2 cellular contexts compared by ENCODE assay signal in the genomic region with DNA sequence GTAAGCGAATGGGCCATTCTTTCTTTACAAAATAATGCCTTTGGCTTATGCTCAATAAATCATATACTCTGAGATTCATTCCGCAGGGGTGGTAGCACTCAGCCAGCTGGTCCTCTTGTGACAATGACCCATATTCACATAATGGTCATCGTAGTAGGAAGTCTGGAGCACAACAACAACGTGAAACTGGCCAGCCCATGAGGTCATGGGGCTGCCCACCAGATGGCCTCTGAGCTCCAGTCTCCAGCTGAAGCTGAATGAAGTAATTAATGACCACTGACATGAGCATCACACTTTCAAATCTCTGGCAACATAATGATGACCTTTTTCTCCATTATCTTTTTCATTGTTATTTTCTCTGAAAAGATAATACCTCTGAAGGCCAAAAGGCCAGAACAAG.
TF ChIP-seq lines count a peak whose summit lies in the region.

No MANE protein-coding gene starts in this region.

TF ChIP-seq in SK-N-SH, 30 proteins besides CTCF, POLR2A, EP300 and RAD21:
- TF ChIP-seq SIN3A (IDR thresholded peaks at IDR 0.05; ENCODE audit: borderline replicate concordance, low read depth, low read length) (no peak), TCF12 (IDR thresholded peaks at IDR 0.05) (no peak), JUND (IDR thresholded peaks at IDR 0.05) (no peak), ELF1 (IDR thresholded peaks at IDR 0.05) (no peak), RCOR1 (IDR thresholded peaks at IDR 0.05; ENCODE audit: low read length) (no peak), POLR2AphosphoS5 (IDR thresholded peaks at IDR 0.05; ENCODE audit: low read depth, low read length) (no peak), CHD2 (IDR thresholded peaks at IDR 0.05; ENCODE audit: low read length, partially characterized antibody) (no peak), SMC3 (IDR thresholded peaks at IDR 0.05; ENCODE audit: low read depth, low read length) (no peak), FOXM1 (IDR thresholded peaks at IDR 0.05; ENCODE audit: low read depth) (no peak), YY1 (IDR thresholded peaks at IDR 0.05; ENCODE audit: low read depth) (no peak), RXRA (IDR thresholded peaks at IDR 0.05; ENCODE audit: borderline replicate concordance, low read depth) (no peak), GABPA (IDR thresholded peaks at IDR 0.05; ENCODE audit: low read depth) (no peak), NFIC (IDR thresholded peaks at IDR 0.05; ENCODE audit: borderline replicate concordance) (no peak), MEF2A (IDR thresholded peaks at IDR 0.05; ENCODE audit: borderline replicate concordance, low read depth) (no peak)
- TF ChIP-seq, protein P1, sequence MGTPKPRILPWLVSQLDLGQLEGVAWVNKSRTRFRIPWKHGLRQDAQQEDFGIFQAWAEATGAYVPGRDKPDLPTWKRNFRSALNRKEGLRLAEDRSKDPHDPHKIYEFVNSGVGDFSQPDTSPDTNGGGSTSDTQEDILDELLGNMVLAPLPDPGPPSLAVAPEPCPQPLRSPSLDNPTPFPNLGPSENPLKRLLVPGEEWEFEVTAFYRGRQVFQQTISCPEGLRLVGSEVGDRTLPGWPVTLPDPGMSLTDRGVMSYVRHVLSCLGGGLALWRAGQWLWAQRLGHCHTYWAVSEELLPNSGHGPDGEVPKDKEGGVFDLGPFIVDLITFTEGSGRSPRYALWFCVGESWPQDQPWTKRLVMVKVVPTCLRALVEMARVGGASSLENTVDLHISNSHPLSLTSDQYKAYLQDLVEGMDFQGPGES (IDR thresholded peaks at IDR 0.05; ENCODE audit: low read depth, low read length), result no peak
- TF ChIP-seq, protein P2, sequence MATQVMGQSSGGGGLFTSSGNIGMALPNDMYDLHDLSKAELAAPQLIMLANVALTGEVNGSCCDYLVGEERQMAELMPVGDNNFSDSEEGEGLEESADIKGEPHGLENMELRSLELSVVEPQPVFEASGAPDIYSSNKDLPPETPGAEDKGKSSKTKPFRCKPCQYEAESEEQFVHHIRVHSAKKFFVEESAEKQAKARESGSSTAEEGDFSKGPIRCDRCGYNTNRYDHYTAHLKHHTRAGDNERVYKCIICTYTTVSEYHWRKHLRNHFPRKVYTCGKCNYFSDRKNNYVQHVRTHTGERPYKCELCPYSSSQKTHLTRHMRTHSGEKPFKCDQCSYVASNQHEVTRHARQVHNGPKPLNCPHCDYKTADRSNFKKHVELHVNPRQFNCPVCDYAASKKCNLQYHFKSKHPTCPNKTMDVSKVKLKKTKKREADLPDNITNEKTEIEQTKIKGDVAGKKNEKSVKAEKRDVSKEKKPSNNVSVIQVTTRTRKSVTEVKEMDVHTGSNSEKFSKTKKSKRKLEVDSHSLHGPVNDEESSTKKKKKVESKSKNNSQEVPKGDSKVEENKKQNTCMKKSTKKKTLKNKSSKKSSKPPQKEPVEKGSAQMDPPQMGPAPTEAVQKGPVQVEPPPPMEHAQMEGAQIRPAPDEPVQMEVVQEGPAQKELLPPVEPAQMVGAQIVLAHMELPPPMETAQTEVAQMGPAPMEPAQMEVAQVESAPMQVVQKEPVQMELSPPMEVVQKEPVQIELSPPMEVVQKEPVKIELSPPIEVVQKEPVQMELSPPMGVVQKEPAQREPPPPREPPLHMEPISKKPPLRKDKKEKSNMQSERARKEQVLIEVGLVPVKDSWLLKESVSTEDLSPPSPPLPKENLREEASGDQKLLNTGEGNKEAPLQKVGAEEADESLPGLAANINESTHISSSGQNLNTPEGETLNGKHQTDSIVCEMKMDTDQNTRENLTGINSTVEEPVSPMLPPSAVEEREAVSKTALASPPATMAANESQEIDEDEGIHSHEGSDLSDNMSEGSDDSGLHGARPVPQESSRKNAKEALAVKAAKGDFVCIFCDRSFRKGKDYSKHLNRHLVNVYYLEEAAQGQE (IDR thresholded peaks at IDR 0.05; ENCODE audit: low read depth, low read length), result no peak
- TF ChIP-seq, protein P3, sequence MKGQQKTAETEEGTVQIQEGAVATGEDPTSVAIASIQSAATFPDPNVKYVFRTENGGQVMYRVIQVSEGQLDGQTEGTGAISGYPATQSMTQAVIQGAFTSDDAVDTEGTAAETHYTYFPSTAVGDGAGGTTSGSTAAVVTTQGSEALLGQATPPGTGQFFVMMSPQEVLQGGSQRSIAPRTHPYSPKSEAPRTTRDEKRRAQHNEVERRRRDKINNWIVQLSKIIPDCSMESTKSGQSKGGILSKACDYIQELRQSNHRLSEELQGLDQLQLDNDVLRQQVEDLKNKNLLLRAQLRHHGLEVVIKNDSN (IDR thresholded peaks at IDR 0.05; ENCODE audit: borderline replicate concordance, low read depth), result no peak
- TF ChIP-seq, protein P4, sequence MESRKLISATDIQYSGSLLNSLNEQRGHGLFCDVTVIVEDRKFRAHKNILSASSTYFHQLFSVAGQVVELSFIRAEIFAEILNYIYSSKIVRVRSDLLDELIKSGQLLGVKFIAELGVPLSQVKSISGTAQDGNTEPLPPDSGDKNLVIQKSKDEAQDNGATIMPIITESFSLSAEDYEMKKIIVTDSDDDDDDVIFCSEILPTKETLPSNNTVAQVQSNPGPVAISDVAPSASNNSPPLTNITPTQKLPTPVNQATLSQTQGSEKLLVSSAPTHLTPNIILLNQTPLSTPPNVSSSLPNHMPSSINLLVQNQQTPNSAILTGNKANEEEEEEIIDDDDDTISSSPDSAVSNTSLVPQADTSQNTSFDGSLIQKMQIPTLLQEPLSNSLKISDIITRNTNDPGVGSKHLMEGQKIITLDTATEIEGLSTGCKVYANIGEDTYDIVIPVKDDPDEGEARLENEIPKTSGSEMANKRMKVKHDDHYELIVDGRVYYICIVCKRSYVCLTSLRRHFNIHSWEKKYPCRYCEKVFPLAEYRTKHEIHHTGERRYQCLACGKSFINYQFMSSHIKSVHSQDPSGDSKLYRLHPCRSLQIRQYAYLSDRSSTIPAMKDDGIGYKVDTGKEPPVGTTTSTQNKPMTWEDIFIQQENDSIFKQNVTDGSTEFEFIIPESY (IDR thresholded peaks at IDR 0.05; ENCODE audit: borderline replicate concordance, low read depth), result no peak
- TF ChIP-seq, protein P5, sequence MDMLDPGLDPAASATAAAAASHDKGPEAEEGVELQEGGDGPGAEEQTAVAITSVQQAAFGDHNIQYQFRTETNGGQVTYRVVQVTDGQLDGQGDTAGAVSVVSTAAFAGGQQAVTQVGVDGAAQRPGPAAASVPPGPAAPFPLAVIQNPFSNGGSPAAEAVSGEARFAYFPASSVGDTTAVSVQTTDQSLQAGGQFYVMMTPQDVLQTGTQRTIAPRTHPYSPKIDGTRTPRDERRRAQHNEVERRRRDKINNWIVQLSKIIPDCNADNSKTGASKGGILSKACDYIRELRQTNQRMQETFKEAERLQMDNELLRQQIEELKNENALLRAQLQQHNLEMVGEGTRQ (IDR thresholded peaks at IDR 0.05; ENCODE audit: borderline replicate concordance, low read depth, low read length), result no peak
TF ChIP-seq in SK-N-SH: peak in this region for 0.

TF ChIP-seq in SK-N-SH treated with all-trans-retinoic acid at 6 μM for 48 hours, 23 proteins besides CTCF, POLR2A, EP300 and RAD21:
- TF ChIP-seq, protein P6, sequence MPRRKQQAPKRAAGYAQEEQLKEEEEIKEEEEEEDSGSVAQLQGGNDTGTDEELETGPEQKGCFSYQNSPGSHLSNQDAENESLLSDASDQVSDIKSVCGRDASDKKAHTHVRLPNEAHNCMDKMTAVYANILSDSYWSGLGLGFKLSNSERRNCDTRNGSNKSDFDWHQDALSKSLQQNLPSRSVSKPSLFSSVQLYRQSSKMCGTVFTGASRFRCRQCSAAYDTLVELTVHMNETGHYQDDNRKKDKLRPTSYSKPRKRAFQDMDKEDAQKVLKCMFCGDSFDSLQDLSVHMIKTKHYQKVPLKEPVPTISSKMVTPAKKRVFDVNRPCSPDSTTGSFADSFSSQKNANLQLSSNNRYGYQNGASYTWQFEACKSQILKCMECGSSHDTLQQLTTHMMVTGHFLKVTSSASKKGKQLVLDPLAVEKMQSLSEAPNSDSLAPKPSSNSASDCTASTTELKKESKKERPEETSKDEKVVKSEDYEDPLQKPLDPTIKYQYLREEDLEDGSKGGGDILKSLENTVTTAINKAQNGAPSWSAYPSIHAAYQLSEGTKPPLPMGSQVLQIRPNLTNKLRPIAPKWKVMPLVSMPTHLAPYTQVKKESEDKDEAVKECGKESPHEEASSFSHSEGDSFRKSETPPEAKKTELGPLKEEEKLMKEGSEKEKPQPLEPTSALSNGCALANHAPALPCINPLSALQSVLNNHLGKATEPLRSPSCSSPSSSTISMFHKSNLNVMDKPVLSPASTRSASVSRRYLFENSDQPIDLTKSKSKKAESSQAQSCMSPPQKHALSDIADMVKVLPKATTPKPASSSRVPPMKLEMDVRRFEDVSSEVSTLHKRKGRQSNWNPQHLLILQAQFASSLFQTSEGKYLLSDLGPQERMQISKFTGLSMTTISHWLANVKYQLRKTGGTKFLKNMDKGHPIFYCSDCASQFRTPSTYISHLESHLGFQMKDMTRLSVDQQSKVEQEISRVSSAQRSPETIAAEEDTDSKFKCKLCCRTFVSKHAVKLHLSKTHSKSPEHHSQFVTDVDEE (CRISPR knock-in tag; IDR thresholded peaks at IDR 0.05), result no peak
- no peak for TF ChIP-seq ZNF565 (CRISPR knock-in tag; conservative IDR thresholded peaks at IDR 0.05; ENCODE audit: low read depth)
- TF ChIP-seq, protein P7, sequence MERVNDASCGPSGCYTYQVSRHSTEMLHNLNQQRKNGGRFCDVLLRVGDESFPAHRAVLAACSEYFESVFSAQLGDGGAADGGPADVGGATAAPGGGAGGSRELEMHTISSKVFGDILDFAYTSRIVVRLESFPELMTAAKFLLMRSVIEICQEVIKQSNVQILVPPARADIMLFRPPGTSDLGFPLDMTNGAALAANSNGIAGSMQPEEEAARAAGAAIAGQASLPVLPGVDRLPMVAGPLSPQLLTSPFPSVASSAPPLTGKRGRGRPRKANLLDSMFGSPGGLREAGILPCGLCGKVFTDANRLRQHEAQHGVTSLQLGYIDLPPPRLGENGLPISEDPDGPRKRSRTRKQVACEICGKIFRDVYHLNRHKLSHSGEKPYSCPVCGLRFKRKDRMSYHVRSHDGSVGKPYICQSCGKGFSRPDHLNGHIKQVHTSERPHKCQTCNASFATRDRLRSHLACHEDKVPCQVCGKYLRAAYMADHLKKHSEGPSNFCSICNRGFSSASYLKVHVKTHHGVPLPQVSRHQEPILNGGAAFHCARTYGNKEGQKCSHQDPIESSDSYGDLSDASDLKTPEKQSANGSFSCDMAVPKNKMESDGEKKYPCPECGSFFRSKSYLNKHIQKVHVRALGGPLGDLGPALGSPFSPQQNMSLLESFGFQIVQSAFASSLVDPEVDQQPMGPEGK (CRISPR knock-in tag; IDR thresholded peaks at IDR 0.05; ENCODE audit: borderline replicate concordance), result no peak
- TF ChIP-seq ZNF8 (CRISPR knock-in tag; IDR thresholded peaks at IDR 0.05), result no peak
- TF ChIP-seq, protein P8, sequence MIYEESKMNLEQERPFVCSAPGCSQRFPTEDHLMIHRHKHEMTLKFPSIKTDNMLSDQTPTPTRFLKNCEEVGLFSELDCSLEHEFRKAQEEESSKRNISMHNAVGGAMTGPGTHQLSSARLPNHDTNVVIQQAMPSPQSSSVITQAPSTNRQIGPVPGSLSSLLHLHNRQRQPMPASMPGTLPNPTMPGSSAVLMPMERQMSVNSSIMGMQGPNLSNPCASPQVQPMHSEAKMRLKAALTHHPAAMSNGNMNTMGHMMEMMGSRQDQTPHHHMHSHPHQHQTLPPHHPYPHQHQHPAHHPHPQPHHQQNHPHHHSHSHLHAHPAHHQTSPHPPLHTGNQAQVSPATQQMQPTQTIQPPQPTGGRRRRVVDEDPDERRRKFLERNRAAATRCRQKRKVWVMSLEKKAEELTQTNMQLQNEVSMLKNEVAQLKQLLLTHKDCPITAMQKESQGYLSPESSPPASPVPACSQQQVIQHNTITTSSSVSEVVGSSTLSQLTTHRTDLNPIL (CRISPR knock-in tag; IDR thresholded peaks at IDR 0.05; ENCODE audit: low read depth), result no peak
- TF ChIP-seq OSR1 (CRISPR knock-in tag; IDR thresholded peaks at IDR 0.05), result no peak
- TF ChIP-seq ESRRG (CRISPR knock-in tag; IDR thresholded peaks at IDR 0.05), result no peak
- no peak for TF ChIP-seq ARNTL (CRISPR knock-in tag; IDR thresholded peaks at IDR 0.05; ENCODE audit: borderline replicate concordance, low read depth)
- no peak for TF ChIP-seq CSDC2 (CRISPR knock-in tag; IDR thresholded peaks at IDR 0.05)
- no peak for TF ChIP-seq SNAI2 (CRISPR knock-in tag; IDR thresholded peaks at IDR 0.05)
- TF ChIP-seq ZC3H10 (CRISPR knock-in tag; IDR thresholded peaks at IDR 0.05), result no peak
- no peak for TF ChIP-seq ZNF70 (CRISPR knock-in tag; IDR thresholded peaks at IDR 0.05)
- TF ChIP-seq, protein P9, sequence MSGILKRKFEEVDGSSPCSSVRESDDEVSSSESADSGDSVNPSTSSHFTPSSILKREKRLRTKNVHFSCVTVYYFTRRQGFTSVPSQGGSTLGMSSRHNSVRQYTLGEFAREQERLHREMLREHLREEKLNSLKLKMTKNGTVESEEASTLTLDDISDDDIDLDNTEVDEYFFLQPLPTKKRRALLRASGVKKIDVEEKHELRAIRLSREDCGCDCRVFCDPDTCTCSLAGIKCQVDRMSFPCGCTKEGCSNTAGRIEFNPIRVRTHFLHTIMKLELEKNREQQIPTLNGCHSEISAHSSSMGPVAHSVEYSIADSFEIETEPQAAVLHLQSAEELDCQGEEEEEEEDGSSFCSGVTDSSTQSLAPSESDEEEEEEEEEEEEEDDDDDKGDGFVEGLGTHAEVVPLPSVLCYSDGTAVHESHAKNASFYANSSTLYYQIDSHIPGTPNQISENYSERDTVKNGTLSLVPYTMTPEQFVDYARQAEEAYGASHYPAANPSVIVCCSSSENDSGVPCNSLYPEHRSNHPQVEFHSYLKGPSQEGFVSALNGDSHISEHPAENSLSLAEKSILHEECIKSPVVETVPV (CRISPR knock-in tag; IDR thresholded peaks at IDR 0.05), result no peak
- TF ChIP-seq PPARA (CRISPR knock-in tag; IDR thresholded peaks at IDR 0.05; ENCODE audit: borderline replicate concordance), result no peak
- no peak for TF ChIP-seq GLIS3 (CRISPR knock-in tag; IDR thresholded peaks at IDR 0.05)
- no peak for TF ChIP-seq RARB (CRISPR knock-in tag; IDR thresholded peaks at IDR 0.05)
- no peak for TF ChIP-seq BACH2 (CRISPR knock-in tag; IDR thresholded peaks at IDR 0.05; ENCODE audit: borderline replicate concordance)
- TF ChIP-seq ISL1 (CRISPR knock-in tag; IDR thresholded peaks at IDR 0.05), result no peak
- no peak for TF ChIP-seq ZFP30 (CRISPR knock-in tag; IDR thresholded peaks at IDR 0.05)
